In genomic region chr15:98616397-98616796, GRCh38 we compare ENCODE assay signal across 1 cellular context.
TF ChIP-seq lines count a peak whose summit lies in the region.

No MANE protein-coding gene starts in this region.

TF ChIP-seq in HepG2, 621 proteins besides CTCF, POLR2A, EP300 and RAD21 (continued from another document):
- no peak for TF ChIP-seq ZFP41 (CRISPR knock-in tag; IDR thresholded peaks at IDR 0.05; ENCODE audit: borderline replicate concordance)
- no peak for TF ChIP-seq THRA (CRISPR knock-in tag; IDR thresholded peaks at IDR 0.05; ENCODE audit: borderline replicate concordance)
- no peak for TF ChIP-seq REL (CRISPR knock-in tag; conservative IDR thresholded peaks at IDR 0.05)
- peak; percentile 74 for TF ChIP-seq HNF4A (CRISPR knock-in tag; IDR thresholded peaks at IDR 0.05)
- TF ChIP-seq NR2C2 (CRISPR knock-in tag; IDR thresholded peaks at IDR 0.05; ENCODE audit: borderline replicate concordance) = no peak
- TF ChIP-seq PAXIP1 (CRISPR knock-in tag; conservative IDR thresholded peaks at IDR 0.05) = 0 out of 2 replicates have a peak, but pooled peaks have one; percentile 29
- peak; percentile 69 for TF ChIP-seq HNF4G (IDR thresholded peaks at IDR 0.05; ENCODE audit: borderline replicate concordance, low read depth, low read length)
- TF ChIP-seq HNF4G (CRISPR knock-in tag; IDR thresholded peaks at IDR 0.05; ENCODE audit: borderline replicate concordance, low read depth) = no peak
- no peak for TF ChIP-seq ZBTB43 (CRISPR knock-in tag; conservative IDR thresholded peaks at IDR 0.05)
- no peak for TF ChIP-seq ZBTB7B (CRISPR knock-in tag; IDR thresholded peaks at IDR 0.05)
- TF ChIP-seq ZNF687 (CRISPR knock-in tag; IDR thresholded peaks at IDR 0.05) = 0 out of 2 replicates have a peak, but pooled peaks have one; percentile 11
- no peak for TF ChIP-seq ZNF296 (CRISPR knock-in tag; conservative IDR thresholded peaks at IDR 0.05)
- TF ChIP-seq SOX6 (IDR thresholded peaks at IDR 0.05) = no peak
- peak; percentile 43 for TF ChIP-seq SOX6 (CRISPR knock-in tag; IDR thresholded peaks at IDR 0.05)
- TF ChIP-seq SALL1 (CRISPR knock-in tag; IDR thresholded peaks at IDR 0.05) = peak; percentile 47; the same call in 1 of the 2 replicates
- peak; percentile 20; the same call in 1 of the 2 replicates for TF ChIP-seq ETV5 (CRISPR knock-in tag; IDR thresholded peaks at IDR 0.05; ENCODE audit: borderline replicate concordance)
TF ChIP-seq in HepG2: peak in this region for 7.
